Comparison of ENCODE assay signal across 28 cellular contexts in genomic region chr16:87334611-87335305, GRCh38.
"Had no signal": no experiment of that assay in that cellular context is flagged by ENCODE, and none has a peak within 500 bp of the region (broad histone marks: within the 10 kb centered on the region; RNA-seq: fewer than 3 reads in every experiment).

No MANE protein-coding gene starts in this region.

- DNase-seq: activated CD4-positive, alpha-beta memory T cell treated with anti-CD3 and anti-CD28 coated beads for 36 hours; activated CD4-positive, alpha-beta T cell treated with anti-CD3 and anti-CD28 coated beads, Interleukin-2, amount 10 ng/mL, durations not matched to agents 24 days and 14 days; activated CD4-positive, CD25-positive, alpha-beta regulatory T cell treated with anti-CD3 and anti-CD28 coated beads, Interleukin-2, amount 50 U/mL, for 72 hours; activated CD8-positive, alpha-beta memory T cell treated with anti-CD3 and anti-CD28 coated beads for 24 hours; activated effector memory CD4-positive, alpha-beta T cell treated with anti-CD3 and anti-CD28 coated beads, Interleukin-2, amount 50 U/mL, for 16 hours; activated naive CD4-positive, alpha-beta T cell treated with Interleukin-2 at 50 U/mL for 16 hours; activated naive CD8-positive, alpha-beta T cell treated with anti-CD3 and anti-CD28 coated beads, Interleukin-2, amount 50 U/mL, for 24 hours; activated T-cell treated with anti-CD3 and anti-CD28 coated beads, Interleukin-2, amount 50 U/mL, for 4 hours; amniotic stem cell; MV-4-11; NCI-H1092 treated with DMSO at 0.1 percent for 48 hours; NCI-H1417 treated with DMSO at 0.1 percent for 48 hours; NCI-H1694; NCI-H2029; NCI-H345; NCI-H510A; NCI-H526 treated with DMSO at 0.1 percent for 48 hours; NCI-H82; OCI-M1; Peyer's patch; SIG-M5; T-helper 1 cell; T-helper 9 cell had no signal

- H3K4me1 ChIP-seq: Peyer's patch had no signal

- H3K9ac ChIP-seq: KMS-11, SK-N-SH had no signal

- H3K27ac ChIP-seq: KMS-11, Peyer's patch had no signal

- H3K4me1 Mint-ChIP-seq: brain, WTC11 had no signal

- H3K4me3 ChIP-seq: Peyer's patch had no signal

- H3K9me3 ChIP-seq: Peyer's patch, SK-N-SH had no signal

- H3K4me2 ChIP-seq: KMS-11, SK-N-SH had no signal

- H3K27ac Mint-ChIP-seq: activated CD4-positive, alpha-beta memory T cell treated with anti-CD3 and anti-CD28 coated beads for 36 hours; activated CD4-positive, alpha-beta T cell treated with anti-CD3 and anti-CD28 coated beads, Interleukin-2, amount 10 ng/mL, durations not matched to agents 24 days and 14 days; brain; WTC11 had no signal

- H3K9me3 Mint-ChIP-seq: activated CD4-positive, alpha-beta memory T cell treated with anti-CD3 and anti-CD28 coated beads for 36 hours; activated CD4-positive, alpha-beta T cell treated with anti-CD3 and anti-CD28 coated beads, Interleukin-2, amount 10 ng/mL, durations not matched to agents 24 days and 14 days; activated naive CD4-positive, alpha-beta T cell treated with anti-CD3 and anti-CD28 coated beads, Interleukin-2, amount 50 U/mL, for 72 hours; activated naive CD8-positive, alpha-beta T cell treated with anti-CD3 and anti-CD28 coated beads, Interleukin-2, amount 50 U/mL, for 24 hours; activated T-cell treated with anti-CD3 and anti-CD28 coated beads, Interleukin-2, amount 50 U/mL, for 4 hours; WTC11 had no signal

- ATAC-seq: activated naive CD4-positive, alpha-beta T cell treated with anti-CD3 and anti-CD28 coated beads, Interleukin-2, amount 50 U/mL, for 72 hours; activated naive CD8-positive, alpha-beta T cell treated with anti-CD3 and anti-CD28 coated beads, Interleukin-2, amount 50 U/mL, for 24 hours; activated T-cell treated with anti-CD3 and anti-CD28 coated beads, Interleukin-2, amount 50 U/mL, for 4 hours; WTC11 had no signal

- H3K27me3 ChIP-seq: Peyer's patch had no signal

- H3K4me3 Mint-ChIP-seq: activated CD4-positive, alpha-beta memory T cell treated with anti-CD3 and anti-CD28 coated beads for 36 hours; activated CD4-positive, alpha-beta T cell treated with anti-CD3 and anti-CD28 coated beads, Interleukin-2, amount 10 ng/mL, durations not matched to agents 24 days and 14 days; activated naive CD8-positive, alpha-beta T cell treated with anti-CD3 and anti-CD28 coated beads, Interleukin-2, amount 50 U/mL, for 24 hours; activated T-cell treated with anti-CD3 and anti-CD28 coated beads, Interleukin-2, amount 50 U/mL, for 4 hours; brain; WTC11 had no signal
